ENCODE assay signal across 8 cellular contexts in the genomic region with DNA sequence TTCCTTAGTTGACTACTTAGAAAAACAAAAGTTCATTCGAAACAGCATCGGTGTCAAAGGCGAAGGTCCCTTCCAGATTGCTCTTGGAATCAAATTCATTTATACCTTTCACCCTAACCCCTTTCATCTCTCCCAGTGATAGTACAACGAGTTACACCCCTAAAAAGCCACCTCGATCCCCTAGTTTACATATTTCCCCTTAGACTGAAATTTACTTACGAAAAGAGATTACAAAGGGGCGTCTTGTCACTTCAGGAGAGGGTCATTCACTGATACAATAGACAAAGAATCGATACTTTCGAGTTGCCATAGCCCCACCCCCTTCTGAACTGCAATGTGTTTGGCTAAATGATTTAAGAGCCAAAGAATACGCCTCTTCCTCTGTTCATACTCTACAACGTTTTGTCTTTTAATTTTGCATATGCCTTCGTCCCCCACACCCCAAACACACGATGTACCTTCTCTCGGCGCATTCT.
A peak's percentile ranks its signal among the peaks of the same experiment; 100 is the strongest.
DNase-seq lines count a peak whose midpoint lies in the region; ATAC-seq and TF ChIP-seq lines count a peak whose summit lies in the region.

No MANE protein-coding gene starts in this region.

- WGBS in heart left ventricle, 4 donors, result 2 to 38% (median 18%) methylated on average over 15 of the region's 15 CpGs
- 8 to 29% methylated on average over 14 to 15 of the region's 15 CpGs for WGBS in esophagus squamous epithelium, 2 donors
- 38% methylated on average over 15 of the region's 15 CpGs for whole genome bisulfite sequencing in smooth muscle cell (ENCODE audit: low lambda C conversion rate)

- H3K4me2 ChIP-seq in smooth muscle cell, result peak overlapping the region; percentile 87

- in situ Hi-C loops in Panc1 (cut with HindIII; ENCODE audit: low pct_unique_long_range_greater_than_20kb, low sequenced_read_pairs), result no loop called here

- H3K27ac ChIP-seq in heart left ventricle (peak overlapping the region in 10 of 12 donors; percentile 84 to 90 (median 87)), Panc1 (ENCODE audit: low read length) (peak overlapping the region; percentile 78), esophagus squamous epithelium (peak overlapping the region in 1 of 4 donors; percentile 73), smooth muscle cell (ENCODE audit: low read depth) (peak overlapping the region; percentile 75), RWPE1 (no peak overlapping the region)

- H3K4me1 ChIP-seq in heart left ventricle (peaks cover 0 to 13% (median 0%) of the 10 kb centered on the region in 12 donors), Panc1 (ENCODE audit: control insufficient read depth, insufficient read depth, low read length) (peaks cover 31% of the 10 kb centered on the region), esophagus squamous epithelium (peaks cover 0 to 43% (median 5%) of the 10 kb centered on the region in 3 donors), smooth muscle cell (ENCODE audit: low read depth) (no peaks in the 10 kb centered on the region)

- DNase-seq in heart left ventricle (no peak), Right ventricle myocardium superior (no peak), Panc1 (ENCODE audit: low read depth, low spot score) (no peak), esophagus squamous epithelium (lab: John Stamatoyannopoulos, UW) (no peak), smooth muscle cell (lab: John Stamatoyannopoulos, UW; ENCODE audit: unreplicated experiment) (no peak), RWPE1 (ENCODE audit: low spot score) (no peak), NCI-H187 (lab: John Stamatoyannopoulos, UW) (no peak)
- no peak for DNase-seq in activated CD4-positive, CD25-positive, alpha-beta regulatory T cell treated with anti-CD3 and anti-CD28 coated beads, Interleukin-2, amount 50 U/mL, for 72 hours

- CTCF ChIA-PET in Panc1 (lab: Charles Lee) (no interaction called here), RWPE1 (lab: Yijun Ruan, JAX) (no interaction called here)

- no peaks in the 10 kb centered on the region for H3K9me3 ChIP-seq in heart left ventricle
- H3K9me3 ChIP-seq in Panc1 (ENCODE audit: control insufficient read depth, insufficient read depth, low read depth, low read length), result no peaks in the 10 kb centered on the region
- H3K9me3 ChIP-seq in esophagus squamous epithelium, result no peaks in the 10 kb centered on the region
- no peaks in the 10 kb centered on the region for H3K9me3 ChIP-seq in smooth muscle cell (replicated peaks; ENCODE audit: low read depth)

- no peaks in the 10 kb centered on the region for H3K36me3 ChIP-seq in heart left ventricle
- no peaks in the 10 kb centered on the region; the same call in 1 of the 2 replicates for H3K36me3 ChIP-seq in Panc1 (ENCODE audit: control insufficient read depth, insufficient read depth, low read length)
- H3K36me3 ChIP-seq in esophagus squamous epithelium, result no peaks in the 10 kb centered on the region
- no peaks in the 10 kb centered on the region for H3K36me3 ChIP-seq in smooth muscle cell (ENCODE audit: low read depth)

- BruUV-seq in Panc1 (replicated peaks; lab: Mats Ljungman, UMichigan), result TSS peak; percentile 91

- H2AFZ ChIP-seq in smooth muscle cell (ENCODE audit: low read depth), result peak overlapping the region; percentile 4

- H3K79me2 ChIP-seq in smooth muscle cell (ENCODE audit: low read depth), result peaks cover 21% of the 10 kb centered on the region

- TF ChIP-seq POLR2A in heart left ventricle (IDR thresholded peaks at IDR 0.05) (no peak), esophagus squamous epithelium (IDR thresholded peaks at IDR 0.05) (no peak)

- no peaks in the 10 kb centered on the region for H4K20me1 ChIP-seq in smooth muscle cell (ENCODE audit: low read depth)

- no peak for TF ChIP-seq CTCF in heart left ventricle (IDR thresholded peaks at IDR 0.05)
- TF ChIP-seq CTCF in Panc1 (IDR thresholded peaks at IDR 0.05), result no peak
- TF ChIP-seq CTCF in esophagus squamous epithelium (IDR thresholded peaks at IDR 0.05), result no peak
- no peak for TF ChIP-seq CTCF in smooth muscle cell (IDR thresholded peaks at IDR 0.05; ENCODE audit: borderline replicate concordance, insufficient read depth, poor library complexity, severe bottlenecking)
- no peak for TF ChIP-seq CTCF in RWPE1 (conservative IDR thresholded peaks at IDR 0.05; ENCODE audit: low read depth)

- peaks cover 0 to 46% (median 0%) of the 10 kb centered on the region in 9 donors for H3K27me3 ChIP-seq in heart left ventricle
- H3K27me3 ChIP-seq in Panc1 (ENCODE audit: control insufficient read depth, insufficient read depth, low read length), result no peaks in the 10 kb centered on the region
- H3K27me3 ChIP-seq in esophagus squamous epithelium, result peaks cover 0 to 100% (median 32%) of the 10 kb centered on the region in 4 donors
- no peaks in the 10 kb centered on the region for H3K27me3 ChIP-seq in smooth muscle cell (ENCODE audit: low read depth)

- ATAC-seq in heart left ventricle (no peak), Right ventricle myocardium superior (ENCODE audit: poor library complexity) (no peak), Panc1 (no peak)

- peak overlapping the region; percentile 69 for H3K9ac ChIP-seq in smooth muscle cell (ENCODE audit: low read depth)

- POLR2A ChIA-PET in Panc1 (lab: Charles Lee), result no interaction called here
- POLR2A ChIA-PET in RWPE1 (lab: Yijun Ruan, JAX; ENCODE audit: low non-redundant PET), result no interaction called here

- intact Hi-C loops in heart left ventricle (cut with DNase I) (no loop called here), Right ventricle myocardium superior (cut with DNase I) (no loop called here), Panc1 (cut with micrococcal nuclease; ENCODE audit: unreplicated experiment) (no loop called here), esophagus squamous epithelium (cut with DNase I) (no loop called here)

- H3K4me3 ChIP-seq in heart left ventricle (peak overlapping the region; percentile 37 to 85 (median 63)), Panc1 (ENCODE audit: low read depth in 2 of 2, low read length in 2 of 2) (peak overlapping the region; percentile 71 to 83), esophagus squamous epithelium (peak overlapping the region in 3 of 4 donors; percentile 34 to 61 (median 53)), smooth muscle cell (peak overlapping the region; percentile 56)

- H3F3A ChIP-seq in smooth muscle cell (ENCODE audit: low read depth), result peaks cover 9% of the 10 kb centered on the region
